ENCODE assay signal across 16 cellular contexts in the genomic region with DNA sequence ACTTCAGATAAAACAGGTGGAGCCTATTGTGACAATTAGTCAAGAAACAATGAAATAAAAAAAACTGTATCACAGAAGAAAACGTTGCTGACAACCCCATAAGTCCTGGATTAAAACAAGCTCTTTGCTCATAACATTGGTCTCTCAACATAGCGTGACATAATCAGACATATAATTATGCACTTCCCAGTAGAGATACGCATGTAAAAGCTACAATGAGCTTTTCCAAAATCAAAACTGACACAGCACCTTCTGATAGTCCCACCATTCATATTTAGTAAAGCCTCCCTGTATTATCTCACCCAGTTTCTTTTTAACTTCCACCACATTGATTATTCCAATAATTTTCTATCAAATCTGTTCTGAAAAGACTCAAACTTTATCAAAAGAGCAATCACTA.
"Had no signal": no experiment of that assay in that cellular context is flagged by ENCODE, and none has a peak within 500 bp of the region (broad histone marks: within the 10 kb centered on the region; RNA-seq: fewer than 3 reads in every experiment).

No MANE protein-coding gene starts in this region.

- H3K4me3 Mint-ChIP-seq: natural killer cell; stimulated activated naive CD8-positive, alpha-beta T cell treated with anti-CD3 and anti-CD28 coated beads, Interleukin-15, Interleukin-2, amounts not matched to agents 100 ng/mL and 50 ng/mL, for 24 hours had no signal

- H3K4me3 ChIP-seq: coronary artery, heart right ventricle, sigmoid colon, testis, upper lobe of right lung, vagina had no signal

- H3K9me3 Mint-ChIP-seq: stimulated activated naive CD8-positive, alpha-beta T cell treated with anti-CD3 and anti-CD28 coated beads, Interleukin-15, Interleukin-2, amounts not matched to agents 100 ng/mL and 50 ng/mL, for 24 hours had no signal

- DNase-seq: effector CD8-positive, alpha-beta T cell; heart right ventricle; islet precursor cell; mammary epithelial cell; natural killer cell; posterior cingulate gyrus; sigmoid colon; small intestine; stimulated activated CD4-positive, alpha-beta T cell treated with anti-CD3 and anti-CD28 coated beads, Interleukin-2, amount 100 ng/mL, for 48 hours; testis; upper lobe of right lung had no signal

- H3K27ac Mint-ChIP-seq: natural killer cell; stimulated activated naive CD8-positive, alpha-beta T cell treated with anti-CD3 and anti-CD28 coated beads, Interleukin-15, Interleukin-2, amounts not matched to agents 100 ng/mL and 50 ng/mL, for 24 hours had no signal

- H3K36me3 ChIP-seq: heart right ventricle, neutrophil, sigmoid colon, tibial nerve, upper lobe of right lung, vagina had no signal

- H3K9me3 ChIP-seq: heart right ventricle, neutrophil, sigmoid colon, testis, tibial nerve, upper lobe of right lung, vagina had no signal

- H3K27ac ChIP-seq: coronary artery, heart right ventricle, neutrophil, sigmoid colon, testis, tibial nerve, upper lobe of right lung, vagina had no signal

- H3K4me1 Mint-ChIP-seq: natural killer cell had no signal

- H3K36me3 Mint-ChIP-seq: natural killer cell had no signal

- H3K27me3 ChIP-seq: testis, vagina had no signal
